Comparison of ENCODE assay signal across 11 cellular contexts in genomic region chr11:129862123-129862522, GRCh38. TPM values are rescaled to one million over a fixed set of nuclear protein-coding genes. Genes with fewer than 3 reads are reported as not detected.
A peak's percentile ranks its signal among the peaks of the same experiment; 100 is the strongest.
DNase-seq lines count a peak whose midpoint lies in the region; ATAC-seq and TF ChIP-seq lines count a peak whose summit lies in the region.
"Had no signal": no experiment of that assay in that cellular context is flagged by ENCODE, and none has a peak within 500 bp of the region (broad histone marks: within the 10 kb centered on the region; RNA-seq: fewer than 3 reads in every experiment).

No MANE protein-coding gene starts in this region.

- no peak for TF ChIP-seq POLR2A in upper lobe of left lung (IDR thresholded peaks at IDR 0.05)

- no peak for TF ChIP-seq CTCF in lower lobe of right lung (IDR thresholded peaks at IDR 0.05)
- no peak for TF ChIP-seq CTCF in upper lobe of left lung (IDR thresholded peaks at IDR 0.05)

- H3K27me3 ChIP-seq in lower lobe of right lung (ENCODE audit: low read depth) (no peaks in the 10 kb centered on the region), upper lobe of left lung (no peaks in the 10 kb centered on the region)

- peaks cover 70% of the 10 kb centered on the region for H3K4me1 Mint-ChIP-seq in activated naive CD4-positive, alpha-beta T cell treated with anti-CD3 and anti-CD28 coated beads, Interleukin-2, amount 50 U/mL, for 24 hours
- H3K4me1 Mint-ChIP-seq: B cell had no signal

- intact Hi-C loops in lower lobe of right lung (cut with DNase I) = no loop called here

- H3K4me1 ChIP-seq in lower lobe of right lung = peaks cover 14% of the 10 kb centered on the region
- H3K4me1 ChIP-seq in upper lobe of left lung = peaks cover 4 to 14% (median 7%) of the 10 kb centered on the region in 4 donors

- 80% methylated on average over 9 of the region's 9 CpGs for WGBS in upper lobe of left lung, 2 donors

- TF ChIP-seq EP300 in upper lobe of left lung (IDR thresholded peaks at IDR 0.05) = no peak

- H3K4me3 Mint-ChIP-seq in activated naive CD4-positive, alpha-beta T cell treated with anti-CD3 and anti-CD28 coated beads, Interleukin-2, amount 50 U/mL, for 24 hours = peak overlapping the region; percentile 53
- H3K4me3 Mint-ChIP-seq: B cell had no signal

- no peaks in the 10 kb centered on the region for H3K9me3 ChIP-seq in lower lobe of right lung
- no peaks in the 10 kb centered on the region for H3K9me3 ChIP-seq in upper lobe of left lung

- H3K27ac ChIP-seq in lower lobe of right lung (peak overlapping the region; percentile 77), upper lobe of left lung (peak overlapping the region; percentile 63 to 80 (median 75))

- H3K27ac Mint-ChIP-seq in activated naive CD4-positive, alpha-beta T cell treated with anti-CD3 and anti-CD28 coated beads, Interleukin-2, amount 50 U/mL, for 24 hours = peak overlapping the region; percentile 81
- H3K27ac Mint-ChIP-seq: B cell had no signal

- no peaks in the 10 kb centered on the region for H3K9me3 Mint-ChIP-seq in activated naive CD4-positive, alpha-beta T cell treated with anti-CD3 and anti-CD28 coated beads, Interleukin-2, amount 50 U/mL, for 24 hours

- H3K4me3 ChIP-seq in lower lobe of right lung = no peak overlapping the region
- no peak overlapping the region for H3K4me3 ChIP-seq in upper lobe of left lung

- ATAC-seq in lower lobe of right lung = peak; percentile 40 to 48
- ATAC-seq in upper lobe of left lung (ENCODE audit: low FRiP score in 2 of 2) = peak; percentile 6 to 58
- no peak for ATAC-seq in activated CD4-positive, CD25-positive, alpha-beta regulatory T cell treated with anti-CD3 and anti-CD28 coated beads, Interleukin-2, amount 50 U/mL, for 24 hours

- H3K27me3 Mint-ChIP-seq in activated naive CD4-positive, alpha-beta T cell treated with anti-CD3 and anti-CD28 coated beads, Interleukin-2, amount 50 U/mL, for 24 hours = no peaks in the 10 kb centered on the region
- H3K27me3 Mint-ChIP-seq: B cell had no signal

- H3K36me3 ChIP-seq in lower lobe of right lung (peaks cover 45% of the 10 kb centered on the region), upper lobe of left lung (peaks cover 24 to 67% (median 40%) of the 10 kb centered on the region in 4 donors)

- H3K36me3 Mint-ChIP-seq in activated naive CD4-positive, alpha-beta T cell treated with anti-CD3 and anti-CD28 coated beads, Interleukin-2, amount 50 U/mL, for 24 hours = peaks cover 28% of the 10 kb centered on the region

- DNase-seq in activated naive CD4-positive, alpha-beta T cell treated with Interleukin-2 at 50 U/mL for 16 hours = no peak
- peak; percentile 61 for DNase-seq in astrocyte of the hippocampus (ENCODE audit: low read depth, low spot score)
- no peak for DNase-seq in lower lobe of right lung
- DNase-seq in upper lobe of left lung = no peak
- no peak for DNase-seq in retina
- no peak for DNase-seq in NCI-H524 (lab: John Stamatoyannopoulos, UW)
- DNase-seq: NCI-H748 treated with DMSO at 0.1 percent for 48 hours; stimulated activated CD4-positive, alpha-beta T cell treated with anti-CD3 and anti-CD28 coated beads, Interleukin-2, amount 100 ng/mL, for 48 hours had no signal

RNA-seq across cellular contexts. Expression of gene NFRKB, which starts 33.3 kb away (rescaled TPM):
- total RNA-seq in lower lobe of right lung (25.5 TPM), upper lobe of left lung (10 to 100 TPM; 22.0 to 57.6 (median 28.6) TPM)

RNA-seq across cellular contexts. Expression of gene TMEM45B, which starts 46.5 kb away (rescaled TPM):
- total RNA-seq in lower lobe of right lung (13.8 TPM), upper lobe of left lung (10 to 100 TPM in 5 of 6 donors, 1 to 10 TPM in 1; 9.4 to 38.7 (median 13.9) TPM)
- total RNA-seq: B cell had no signal

Comparison
In these comparisons a context has a peak if more than half of its experiments do, and no peak if none do; other contexts are left out.
1. ATAC-seq: peak in lower lobe of right lung (2 of 2) and upper lobe of left lung (2 of 2); none in activated CD4-positive, CD25-positive, alpha-beta regulatory T cell treated with anti-CD3 and anti-CD28 coated beads, Interleukin-2, amount 50 U/mL, for 24 hours (0 of 2).